3 cellular contexts compared by ENCODE assay signal in genomic region chr1:38279148-38279547, GRCh38.
TF ChIP-seq lines count a peak whose summit lies in the region.

No MANE protein-coding gene starts in this region.

TF ChIP-seq in HEK293, 187 proteins besides CTCF, POLR2A, EP300 and RAD21:
- TF ChIP-seq ZNF214 (tag by site-specific recombination; IDR thresholded peaks at IDR 0.05; ENCODE audit: borderline replicate concordance), result no peak
- TF ChIP-seq SETDB1 (IDR thresholded peaks at IDR 0.05; ENCODE audit: insufficient read length, low read length), result peak; percentile 96

TF ChIP-seq in K562, 482 proteins besides CTCF, POLR2A, EP300 and RAD21:
- TF ChIP-seq CREB1 (IDR thresholded peaks at IDR 0.05), result no peak
- no peak for TF ChIP-seq CREB1 (CRISPR knock-in tag; IDR thresholded peaks at IDR 0.05)
- peak; percentile 61 for TF ChIP-seq ZNF280A (IDR thresholded peaks at IDR 0.05; ENCODE audit: low read depth, partially characterized antibody)
- TF ChIP-seq ZBTB7A (IDR thresholded peaks at IDR 0.05; ENCODE audit: borderline replicate concordance, control insufficient read depth, low read depth, low read length), result no peak
- TF ChIP-seq RBM25 (IDR thresholded peaks at IDR 0.05; ENCODE audit: low read depth, low read length, severe bottlenecking), result peak; percentile 82
- TF ChIP-seq CBX3 (IDR thresholded peaks at IDR 0.05; ENCODE audit: borderline replicate concordance in 1 of 2, low read length in 2 of 2), result peak in 1 of 2 experiments; percentile 86; a peak in 2 of 3 replicates
- no peak for TF ChIP-seq ZBTB40 (IDR thresholded peaks at IDR 0.05)
- no peak for TF ChIP-seq ZBTB40 (CRISPR knock-in tag; IDR thresholded peaks at IDR 0.05)
- peak; percentile 74; the same call in 1 of the 2 replicates for TF ChIP-seq TRIM28 (IDR thresholded peaks at IDR 0.05)

TF ChIP-seq in H1, 55 proteins besides CTCF, POLR2A, EP300 and RAD21:
- no peak for TF ChIP-seq BACH1 (IDR thresholded peaks at IDR 0.05; ENCODE audit: low read length)
- peak; percentile 66; the same call in 1 of the 2 replicates for TF ChIP-seq KDM1A (IDR thresholded peaks at IDR 0.05; ENCODE audit: borderline replicate concordance, low read length)
TF ChIP-seq in H1: peak in this region for 1.
